ENCODE assay signal across 1 cellular context in the genomic region with DNA sequence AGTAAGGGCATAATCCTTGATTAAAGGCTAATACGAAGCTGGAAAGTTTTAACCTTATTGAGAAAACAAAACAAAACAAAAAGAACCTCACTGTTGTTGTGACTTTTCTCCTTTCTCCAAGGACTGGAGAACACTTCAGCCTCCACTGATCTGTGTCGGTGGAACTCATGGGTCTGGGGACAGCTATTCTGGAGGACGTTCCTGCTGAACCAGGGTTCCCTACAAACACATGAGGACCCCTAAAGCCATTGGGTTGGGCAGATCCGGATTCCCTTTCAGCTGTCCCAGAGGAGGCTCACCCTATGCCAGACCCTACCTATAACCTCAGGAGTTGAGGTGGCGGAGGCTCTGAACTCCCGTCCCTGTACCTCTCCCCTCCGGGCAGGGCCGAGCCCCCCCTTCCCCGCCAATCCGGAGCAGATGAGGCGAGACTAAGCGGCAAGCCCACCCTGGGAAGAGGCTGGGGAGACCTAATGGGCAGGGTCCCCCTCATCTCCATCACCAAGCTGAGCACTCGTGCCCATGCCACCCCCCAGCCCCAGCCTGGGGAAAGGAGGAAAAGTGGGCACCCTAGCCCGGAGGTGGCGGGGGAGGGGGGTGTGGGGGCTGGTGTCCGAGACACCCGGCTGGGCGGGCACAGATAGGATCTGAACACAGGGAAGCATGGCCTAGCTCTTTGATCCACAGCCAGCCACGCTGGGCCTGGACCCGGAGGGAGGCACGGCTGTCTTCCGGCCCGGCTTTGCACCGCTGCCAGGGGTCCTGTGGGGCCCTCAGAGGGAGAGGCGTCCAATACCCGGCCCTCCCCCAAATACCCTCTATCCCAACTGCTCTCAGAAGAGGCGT.
TF ChIP-seq lines count a peak whose summit lies in the region.

No MANE protein-coding gene starts in this region.

TF ChIP-seq in IMR-90, 13 proteins besides CTCF, POLR2A, EP300 and RAD21:
- no peak for TF ChIP-seq RFX5 (IDR thresholded peaks at IDR 0.05; ENCODE audit: low read depth, low read length)
- TF ChIP-seq, protein P1, sequence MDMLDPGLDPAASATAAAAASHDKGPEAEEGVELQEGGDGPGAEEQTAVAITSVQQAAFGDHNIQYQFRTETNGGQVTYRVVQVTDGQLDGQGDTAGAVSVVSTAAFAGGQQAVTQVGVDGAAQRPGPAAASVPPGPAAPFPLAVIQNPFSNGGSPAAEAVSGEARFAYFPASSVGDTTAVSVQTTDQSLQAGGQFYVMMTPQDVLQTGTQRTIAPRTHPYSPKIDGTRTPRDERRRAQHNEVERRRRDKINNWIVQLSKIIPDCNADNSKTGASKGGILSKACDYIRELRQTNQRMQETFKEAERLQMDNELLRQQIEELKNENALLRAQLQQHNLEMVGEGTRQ (IDR thresholded peaks at IDR 0.05; ENCODE audit: low read depth, low read length): no peak
- TF ChIP-seq MXI1 (IDR thresholded peaks at IDR 0.05; ENCODE audit: borderline replicate concordance, low read depth, low read length): no peak
- TF ChIP-seq ELK1 (IDR thresholded peaks at IDR 0.05; ENCODE audit: borderline replicate concordance, low read depth, low read length): no peak
- TF ChIP-seq NFE2L2 (IDR thresholded peaks at IDR 0.05; ENCODE audit: low read depth, low read length): no peak
- no peak for TF ChIP-seq RCOR1 (IDR thresholded peaks at IDR 0.05; ENCODE audit: insufficient replicate concordance, low read length)
- TF ChIP-seq BHLHE40 (IDR thresholded peaks at IDR 0.05; ENCODE audit: low read depth, low read length): no peak
- no peak for TF ChIP-seq FOS (IDR thresholded peaks at IDR 0.05; ENCODE audit: low read depth, low read length)
